ENCODE assay signal across 8 cellular contexts in genomic region chr1:75233302-75233929, GRCh38.
A peak's percentile ranks its signal among the peaks of the same experiment; 100 is the strongest.
DNase-seq lines count a peak whose midpoint lies in the region; ATAC-seq and TF ChIP-seq lines count a peak whose summit lies in the region.

No MANE protein-coding gene starts in this region.

- H3K27me3 ChIP-seq in PC-3 (ENCODE audit: low read length) (peaks cover 19% of the 10 kb centered on the region), trophoblast cell (ENCODE audit: insufficient read depth, low read length) (no peaks in the 10 kb centered on the region)

- POLR2A ChIA-PET in PC-3 (lab: Charles Lee; ENCODE audit: unreplicated experiment), result no interaction called here

- H3K79me2 ChIP-seq in PC-3 (ENCODE audit: low read length) (no peaks in the 10 kb centered on the region), trophoblast cell (ENCODE audit: control insufficient read depth, insufficient read depth, low read length, poor library complexity) (no peaks in the 10 kb centered on the region)

- H3K23ac ChIP-seq in trophoblast cell (ENCODE audit: low read length), result no peak overlapping the region

- H3K27ac ChIP-seq in PC-3 (ENCODE audit: low read length), result no peak overlapping the region
- H3K27ac ChIP-seq in trophoblast cell (ENCODE audit: low read depth, low read length), result no peak overlapping the region

- no peak overlapping the region for H3K4me3 ChIP-seq in PC-3 (ENCODE audit: low read length)
- no peak overlapping the region for H3K4me3 ChIP-seq in trophoblast cell (ENCODE audit: low read depth, low read length)

- intact Hi-C loops in PC-3 (cut with micrococcal nuclease), result loop anchor here (1.0 kb wide), 1 partner anchor 399 kb away; no protein-coding TSS in a partner anchor

- no peaks in the 10 kb centered on the region for H3F3A ChIP-seq in PC-3 (ENCODE audit: low read length, unreplicated experiment)

- H4K12ac ChIP-seq in trophoblast cell (ENCODE audit: low read depth, low read length), result no peak overlapping the region

- DNase-seq in NOMO-1 treated with DMSO at 0.1 percent for 48 hours (lab: John Stamatoyannopoulos, UW; ENCODE audit: unreplicated experiment), result peak; percentile 0
- no peak for DNase-seq in NOMO-1 treated with dmso at 0.1 percent for 144 hours (lab: John Stamatoyannopoulos, UW; ENCODE audit: unreplicated experiment)
- DNase-seq in HPDE6-E6E7 (ENCODE audit: extremely low spot score), result peak; percentile 9
- DNase-seq in PC-3, result peak; percentile 64
- peak; percentile 13 to 34 for DNase-seq in erythroblast (lab: John Stamatoyannopoulos, UW)
- DNase-seq in trophoblast cell, result peak; percentile 13 to 82
- DNase-seq in activated CD4-positive, alpha-beta T cell treated with anti-CD3 and anti-CD28 coated beads, Interleukin-2, amount 50 U/mL, for 4 hours, result no peak

- BruUV-seq in PC-3 (replicated peaks; lab: Mats Ljungman, UMichigan), result no TSS peak

- H4K91ac ChIP-seq in trophoblast cell (ENCODE audit: low read depth, low read length), result no peak overlapping the region

- no peaks in the 10 kb centered on the region for H3K4me1 ChIP-seq in PC-3 (ENCODE audit: insufficient read depth, low read length)
- no peaks in the 10 kb centered on the region for H3K4me1 ChIP-seq in trophoblast cell (ENCODE audit: control insufficient read depth in 1 of 2, insufficient read depth in 2 of 2, low read length in 2 of 2)

- WGBS in trophoblast cell (ENCODE audit: extremely low coverage, insufficient coverage, insufficient read length), result no CpG with 5 or more reads among the region's 11 CpGs

- TF ChIP-seq CTCF in PC-3 (conservative IDR thresholded peaks at IDR 0.05; ENCODE audit: low read depth, low read length), result peak; percentile 83

- H2BK120ac ChIP-seq in trophoblast cell (ENCODE audit: insufficient read depth, low read length, poor library complexity), result no peak overlapping the region

- H4K20me1 ChIP-seq in PC-3 (ENCODE audit: low read length), result no peaks in the 10 kb centered on the region

- CTCF ChIA-PET in PC-3 (lab: Charles Lee), result interaction anchor here (1.0 kb wide), 1 partner anchor 21 kb away, joined by 3 read pairs; no protein-coding TSS in a partner anchor

- H2AFZ ChIP-seq in PC-3 (ENCODE audit: low read length) (no peak overlapping the region), trophoblast cell (ENCODE audit: insufficient read depth, low read length, poor library complexity) (no peak overlapping the region)

- no peak overlapping the region for H3K18ac ChIP-seq in trophoblast cell (ENCODE audit: low read length)

- H3K9ac ChIP-seq in PC-3 (ENCODE audit: low read length) (no peak overlapping the region), trophoblast cell (ENCODE audit: low read length) (no peak overlapping the region)

- no peak overlapping the region for H2AK5ac ChIP-seq in trophoblast cell (ENCODE audit: low read length)

- H3K9me3 ChIP-seq in PC-3 (ENCODE audit: low read length), result no peaks in the 10 kb centered on the region
- no peaks in the 10 kb centered on the region for H3K9me3 ChIP-seq in trophoblast cell (ENCODE audit: insufficient read depth, low read depth, low read length)

- H3K9me2 ChIP-seq in PC-3 (replicated peaks; ENCODE audit: low read length), result no peaks in the 10 kb centered on the region

- H3K4ac ChIP-seq in trophoblast cell (ENCODE audit: low read depth, low read length), result no peak overlapping the region

- H3K36me3 ChIP-seq in PC-3 (ENCODE audit: low read depth, low read length), result no peaks in the 10 kb centered on the region
- H3K36me3 ChIP-seq in trophoblast cell (ENCODE audit: control insufficient read depth in 1 of 2, insufficient read depth in 2 of 2, low read length in 2 of 2), result no peaks in the 10 kb centered on the region

- H4K8ac ChIP-seq in trophoblast cell (ENCODE audit: low read depth, low read length), result no peak overlapping the region

- H2BK5ac ChIP-seq in trophoblast cell (ENCODE audit: low read depth, low read length, poor library complexity), result no peak overlapping the region

- no peaks in the 10 kb centered on the region for H3K79me1 ChIP-seq in trophoblast cell (ENCODE audit: low read length)

- ATAC-seq in GM21619 (IDR thresholded peaks at IDR 0.05; ENCODE audit: unreplicated experiment) (peak; percentile 94), PC-3 (peak; percentile 71)

- TF ChIP-seq POLR2A in erythroblast (IDR thresholded peaks at IDR 0.05; ENCODE audit: low read length), result no peak

- H2BK12ac ChIP-seq in trophoblast cell (ENCODE audit: low read length), result no peak overlapping the region

- no peak overlapping the region for H3K4me2 ChIP-seq in PC-3 (ENCODE audit: low read length)
- no peak overlapping the region for H3K4me2 ChIP-seq in trophoblast cell (ENCODE audit: low read length)

- no peak overlapping the region for H3K14ac ChIP-seq in trophoblast cell (ENCODE audit: low read length)

Comparison
In these comparisons a context has a peak if more than half of its experiments do, and no peak if none do; other contexts are left out.
1. DNase-seq: peak in NOMO-1 treated with DMSO at 0.1 percent for 48 hours (single experiment), HPDE6-E6E7 (single experiment), PC-3 (single experiment), erythroblast (2 of 2) and trophoblast cell (2 of 2); none in NOMO-1 treated with dmso at 0.1 percent for 144 hours (single experiment) and activated CD4-positive, alpha-beta T cell treated with anti-CD3 and anti-CD28 coated beads, Interleukin-2, amount 50 U/mL, for 4 hours (0 of 2).